Comparison of ENCODE assay signal across 1 cellular context in genomic region chr10:96259884-96260511, GRCh38.
TF ChIP-seq lines count a peak whose summit lies in the region.

No MANE protein-coding gene starts in this region.

TF ChIP-seq in WTC11, 78 proteins besides CTCF, POLR2A, EP300 and RAD21 (continued from another document):
- TF ChIP-seq STAT6 (CRISPR knock-in tag; conservative IDR thresholded peaks at IDR 0.05; ENCODE audit: low read depth) (no peak), NR2C2 (CRISPR knock-in tag; IDR thresholded peaks at IDR 0.05) (no peak), JAZF1 (CRISPR knock-in tag; IDR thresholded peaks at IDR 0.05) (no peak)
